ENCODE assay signal across 11 cellular contexts in the genomic region with DNA sequence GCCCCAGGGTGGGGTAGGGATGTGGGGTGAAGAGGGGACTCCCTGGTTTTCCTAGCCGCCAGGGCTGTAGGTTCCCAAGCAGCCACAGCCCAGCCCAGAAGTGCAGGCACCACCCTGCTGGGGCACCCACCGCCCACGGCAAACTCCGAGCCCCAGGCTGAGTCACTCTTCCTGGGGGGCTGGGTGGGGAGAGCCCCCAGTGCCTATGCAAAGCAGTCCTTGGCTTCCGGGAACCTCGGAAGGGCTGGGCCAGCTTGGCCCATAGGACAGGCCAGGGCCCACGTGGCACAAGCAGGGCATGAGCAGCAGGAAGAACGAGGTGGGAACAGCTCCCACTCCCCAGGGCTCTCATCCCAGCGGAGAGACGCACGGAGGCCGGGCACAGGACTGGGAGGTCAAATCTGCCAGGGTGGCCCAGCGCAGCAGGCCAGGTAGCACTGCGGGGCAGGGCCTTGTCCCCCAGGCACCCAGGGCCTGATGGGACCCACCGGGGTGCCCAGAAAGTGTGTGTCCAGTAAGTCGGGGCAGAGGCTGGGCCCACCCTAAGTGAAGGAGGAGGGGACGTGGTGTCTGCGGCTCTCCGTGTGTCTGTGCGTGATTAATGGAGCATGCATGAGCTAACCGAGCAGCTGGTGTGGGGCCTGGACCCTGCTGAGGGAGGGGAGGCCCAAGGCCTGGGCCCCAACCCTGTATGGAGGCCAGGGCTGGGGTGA. TPM values are rescaled to one million over a fixed set of nuclear protein-coding genes. Genes with fewer than 3 reads are reported as not detected.
A peak's percentile ranks its signal among the peaks of the same experiment; 100 is the strongest.
DNase-seq lines count a peak whose midpoint lies in the region; ATAC-seq and TF ChIP-seq lines count a peak whose summit lies in the region.
"Had no signal": no experiment of that assay in that cellular context is flagged by ENCODE, and none has a peak within 500 bp of the region (broad histone marks: within the 10 kb centered on the region; RNA-seq: fewer than 3 reads in every experiment).

No MANE protein-coding gene starts in this region.

- no peak for TF ChIP-seq POLR2A in sigmoid colon (IDR thresholded peaks at IDR 0.05)

- H3K36me3 Mint-ChIP-seq in CD4-positive, CD25-positive, alpha-beta regulatory T cell: no peaks in the 10 kb centered on the region

- H3K4me1 Mint-ChIP-seq in CD4-positive, CD25-positive, alpha-beta regulatory T cell: peaks cover 9 to 41% (median 17%) of the 10 kb centered on the region in 4 donors

- intact Hi-C loops in sigmoid colon (cut with DNase I): no loop called here

- H3K36me3 ChIP-seq in CD4-positive, CD25-positive, alpha-beta regulatory T cell (ENCODE audit: control insufficient read depth, insufficient read depth, low read length): no peaks in the 10 kb centered on the region
- H3K36me3 ChIP-seq in sigmoid colon: no peaks in the 10 kb centered on the region
- H3K36me3 ChIP-seq: BLaER1 treated with 17β-estradiol and CSF1 and Interleukin-3, amounts not matched to agents 10 nM and 100 nM had no signal

- no peak for TF ChIP-seq CTCF in sigmoid colon (IDR thresholded peaks at IDR 0.05)

- H3K27ac ChIP-seq in CD4-positive, CD25-positive, alpha-beta regulatory T cell (ENCODE audit: insufficient read depth, low read length, poor library complexity, severe bottlenecking): peak overlapping the region; percentile 41
- no peak overlapping the region for H3K27ac ChIP-seq in sigmoid colon
- H3K27ac ChIP-seq: body of pancreas had no signal

- peaks cover 57% of the 10 kb centered on the region for H3K4me1 ChIP-seq in CD4-positive, CD25-positive, alpha-beta regulatory T cell (ENCODE audit: control insufficient read depth, insufficient read depth, low read length, poor library complexity, severe bottlenecking)
- peaks cover 0 to 11% (median 10%) of the 10 kb centered on the region in 4 donors for H3K4me1 ChIP-seq in sigmoid colon

- 71 to 72% methylated on average over 21 of the region's 21 CpGs for WGBS in sigmoid colon, 2 donors

- no peaks in the 10 kb centered on the region for H3K9me3 Mint-ChIP-seq in CD4-positive, CD25-positive, alpha-beta regulatory T cell

- H3K27ac Mint-ChIP-seq in CD4-positive, CD25-positive, alpha-beta regulatory T cell: peak overlapping the region in 1 of 3 donors; percentile 91

- H3K4me3 Mint-ChIP-seq in CD4-positive, CD25-positive, alpha-beta regulatory T cell: peak overlapping the region in 3 of 4 donors; percentile 26 to 78 (median 54)

- no peak overlapping the region for H3K4me3 ChIP-seq in CD4-positive, CD25-positive, alpha-beta regulatory T cell (ENCODE audit: low read depth, low read length)
- no peak overlapping the region for H3K4me3 ChIP-seq in sigmoid colon
- H3K4me3 ChIP-seq: BLaER1 treated with 17β-estradiol and CSF1 and Interleukin-3, amounts not matched to agents 10 nM and 100 nM; body of pancreas had no signal

- H3K27me3 ChIP-seq in CD4-positive, CD25-positive, alpha-beta regulatory T cell (ENCODE audit: control insufficient read depth, insufficient read depth, low read length): no peaks in the 10 kb centered on the region
- peaks cover 29 to 69% (median 54%) of the 10 kb centered on the region in 3 donors for H3K27me3 ChIP-seq in sigmoid colon
- H3K27me3 ChIP-seq: body of pancreas had no signal

- no peak for TF ChIP-seq EP300 in sigmoid colon (IDR thresholded peaks at IDR 0.05)

- no peaks in the 10 kb centered on the region for H3K9me3 ChIP-seq in CD4-positive, CD25-positive, alpha-beta regulatory T cell (ENCODE audit: control insufficient read depth in 2 of 2, low read length in 2 of 2)
- peaks cover 0 to 4% (median 0%) of the 10 kb centered on the region in 4 donors for H3K9me3 ChIP-seq in sigmoid colon
- H3K9me3 ChIP-seq: body of pancreas had no signal

- DNase-seq in CD4-positive, CD25-positive, alpha-beta regulatory T cell: peak in 1 of 3 donors; percentile 73
- DNase-seq in activated T-helper 1 cell treated with Interleukin-2 at 50 U/mL for 16 hours (ENCODE audit: low read depth): peak; percentile 41
- peak; percentile 50 for DNase-seq in sigmoid colon
- no peak for DNase-seq in HUDEP-2 (lab: John Stamatoyannopoulos, UW; ENCODE audit: unreplicated experiment in 76 of 76)
- DNase-seq in DMS153 (lab: John Stamatoyannopoulos, UW): no peak
- DNase-seq in SKM-1 treated with dmso at 0.1 percent for 144 hours (lab: John Stamatoyannopoulos, UW; ENCODE audit: unreplicated experiment): no peak

- ATAC-seq in CD4-positive, CD25-positive, alpha-beta regulatory T cell (ENCODE audit: low read depth in 2 of 2): peak; percentile 14 to 58
- peak; percentile 57 for ATAC-seq in HG03108 (IDR thresholded peaks at IDR 0.05; ENCODE audit: unreplicated experiment)
- ATAC-seq in HG03135 (IDR thresholded peaks at IDR 0.05; ENCODE audit: unreplicated experiment): no peak
- ATAC-seq: body of pancreas had no signal

- peaks cover 4% of the 10 kb centered on the region for H3K27me3 Mint-ChIP-seq in CD4-positive, CD25-positive, alpha-beta regulatory T cell

RNA-seq across cellular contexts. Expression of gene IL17REL, which starts 4.6 kb away (rescaled TPM):
- 0.57 TPM for total RNA-seq in CD4-positive, CD25-positive, alpha-beta regulatory T cell
- polyA plus RNA-seq in CD4-positive, CD25-positive, alpha-beta regulatory T cell: under 1 TPM in 1 of 4 donors, not detected in 3; 0.07 TPM
- total RNA-seq in sigmoid colon: not detected
- polyA plus RNA-seq in sigmoid colon: 1 to 10 TPM in 1 of 3 donors, not detected in 2; 1.6 TPM
- total RNA-seq: body of pancreas, NCI-H460 had no signal

RNA-seq across cellular contexts. Expression of gene TTLL8, which starts 41.0 kb away (rescaled TPM):
- total RNA-seq in CD4-positive, CD25-positive, alpha-beta regulatory T cell: not detected
- not detected for polyA plus RNA-seq in CD4-positive, CD25-positive, alpha-beta regulatory T cell
- total RNA-seq in sigmoid colon: not detected
- not detected for polyA plus RNA-seq in sigmoid colon
- total RNA-seq: body of pancreas, NCI-H460 had no signal

RNA-seq across cellular contexts. Expression of gene PIM3, which starts 56.6 kb away (rescaled TPM):
- 294 TPM for total RNA-seq in CD4-positive, CD25-positive, alpha-beta regulatory T cell
- 10 to 100 TPM; 34.0 to 47.1 (median 40.3) TPM for polyA plus RNA-seq in CD4-positive, CD25-positive, alpha-beta regulatory T cell
- 10 to 100 TPM; 26.3 to 50.0 (median 41.8) TPM for total RNA-seq in sigmoid colon
- polyA plus RNA-seq in sigmoid colon: 100 to 1,000 TPM in 1 of 3 donors, 10 to 100 TPM in 2; 34.8 to 126 (median 60.1) TPM

Comparison
In these comparisons a context has a peak if more than half of its experiments do, and no peak if none do; other contexts are left out.
1. DNase-seq: peak in activated T-helper 1 cell treated with Interleukin-2 at 50 U/mL for 16 hours (single experiment) and sigmoid colon (single experiment); none in HUDEP-2 (0 of 76), DMS153 (single experiment) and SKM-1 treated with dmso at 0.1 percent for 144 hours (single experiment).